Comparison of ENCODE assay signal across 20 cellular contexts in the genomic region with DNA sequence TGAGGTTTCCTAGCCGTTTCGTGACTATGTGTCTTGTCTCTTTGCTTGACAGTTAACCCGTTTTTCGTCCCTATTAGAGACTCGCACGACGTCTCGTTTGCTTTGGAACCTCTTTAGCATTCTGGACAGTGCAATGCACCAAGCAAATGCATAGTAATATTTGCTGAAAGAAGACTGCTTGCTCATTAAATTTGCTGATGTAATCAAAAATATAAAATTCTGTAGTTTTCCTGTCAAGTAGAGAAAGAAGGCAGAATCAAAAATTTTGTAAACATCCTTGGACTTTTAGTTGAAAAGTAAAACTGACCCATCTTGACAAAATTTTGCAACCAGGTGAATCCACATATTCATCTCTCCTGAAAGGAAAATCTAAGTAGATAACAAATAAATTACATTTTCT.
"Had no signal": no experiment of that assay in that cellular context is flagged by ENCODE, and none has a peak within 500 bp of the region (broad histone marks: within the 10 kb centered on the region; RNA-seq: fewer than 3 reads in every experiment).

No MANE protein-coding gene starts in this region.

- H3K4me3 ChIP-seq: MG63, SJCRH30 had no signal

- DNase-seq: activated CD4-positive, alpha-beta T cell treated with anti-CD3 and anti-CD28 coated beads for 4 hours; activated CD8-positive, alpha-beta memory T cell treated with anti-CD3 and anti-CD28 coated beads, Interleukin-2, amount 50 U/mL, for 4 hours; activated CD8-positive, alpha-beta T cell treated with anti-CD3 and anti-CD28 coated beads for 36 hours; activated gamma-delta T cell treated with Interleukin-2 at 50 U/mL for 16 hours; activated naive CD4-positive, alpha-beta T cell treated with anti-CD3 and anti-CD28 coated beads, Interleukin-2, amount 10 ng/mL, durations not matched to agents 7 days and 5 days; activated naive CD8-positive, alpha-beta T cell treated with anti-CD3 and anti-CD28 coated beads for 36 hours; activated T-cell treated with anti-CD3 and anti-CD28 coated beads, Interleukin-2, amount 50 U/mL, for 72 hours; MV-4-11; NCI-H1417 treated with DMSO at 0.1 percent for 48 hours; NCI-H1694; NCI-H524; Right ventricle myocardium superior; RPMI8226; SK-N-SH; T-helper 1 cell; WERI-Rb-1 had no signal

- H3K9me3 ChIP-seq: MG63, SJCRH30, SK-N-SH had no signal

- H3K27me3 ChIP-seq: brain microvascular endothelial cell, MG63, SJCRH30 had no signal

- H3K9ac ChIP-seq: SK-N-SH had no signal

- H3K36me3 ChIP-seq: brain microvascular endothelial cell, MG63, SJCRH30, WERI-Rb-1 had no signal

- ATAC-seq: activated CD4-positive, CD25-positive, alpha-beta regulatory T cell treated with anti-CD3 and anti-CD28 coated beads, Interleukin-2, amount 50 U/mL, for 24 hours; activated CD8-positive, alpha-beta T cell treated with anti-CD3 and anti-CD28 coated beads for 36 hours; activated T-cell treated with anti-CD3 and anti-CD28 coated beads, Interleukin-2, amount 50 U/mL, for 72 hours had no signal

- H3K27ac ChIP-seq: brain microvascular endothelial cell, SJCRH30, WERI-Rb-1 had no signal

- H3K9me2 ChIP-seq: SK-N-SH had no signal
